1 cellular context compared by ENCODE assay signal in the genomic region with DNA sequence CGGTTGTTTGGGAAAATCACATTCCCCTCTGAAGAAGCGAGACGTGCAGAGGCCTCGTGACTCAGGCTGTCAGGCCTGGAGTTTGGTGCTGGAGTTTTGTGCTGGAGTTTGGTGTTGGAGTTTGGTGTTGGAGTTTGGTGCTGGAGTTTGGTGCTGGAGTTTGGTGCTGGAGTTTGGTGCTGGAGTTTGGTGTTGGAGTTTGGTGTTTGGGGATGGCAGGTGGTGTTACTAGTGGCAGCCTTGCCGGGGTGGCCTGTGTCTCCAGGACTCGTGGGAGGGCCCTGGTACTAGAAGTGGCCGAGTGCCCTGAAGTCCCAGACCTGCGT.
TF ChIP-seq lines count a peak whose summit lies in the region.

No MANE protein-coding gene starts in this region.

TF ChIP-seq in GM12878, 131 proteins besides CTCF, POLR2A, EP300 and RAD21:
- TF ChIP-seq KDM1A (IDR thresholded peaks at IDR 0.05; ENCODE audit: borderline replicate concordance) = no peak
- no peak for TF ChIP-seq HCFC1 (IDR thresholded peaks at IDR 0.05; ENCODE audit: low read length)
- TF ChIP-seq SMC3 (IDR thresholded peaks at IDR 0.05; ENCODE audit: borderline replicate concordance, low read length) = no peak
- TF ChIP-seq CHD1 (IDR thresholded peaks at IDR 0.05; ENCODE audit: low read depth, low read length) = no peak
- no peak for TF ChIP-seq POLR2AphosphoS5 (IDR thresholded peaks at IDR 0.05; ENCODE audit: low read length)
